Comparison of ENCODE assay signal across 14 cellular contexts in the genomic region with DNA sequence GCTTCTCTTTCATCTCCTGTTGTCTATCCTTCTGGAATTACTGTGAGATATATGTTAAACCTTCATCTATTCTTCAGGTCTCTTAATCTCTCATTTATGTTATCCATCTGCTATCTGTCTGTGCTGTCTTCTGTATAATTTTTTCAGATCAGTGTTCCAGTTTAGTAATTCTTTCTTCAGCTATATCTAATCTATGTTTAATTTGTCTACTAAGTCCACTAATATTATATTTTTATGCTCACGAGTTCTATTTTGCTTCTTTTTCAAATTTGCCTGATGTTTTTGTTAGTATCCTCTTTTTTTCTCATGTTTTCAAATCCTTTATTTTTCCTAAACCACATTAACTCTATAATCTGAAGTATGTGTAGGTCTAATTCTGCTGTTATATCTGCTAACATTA. TPM values are rescaled to one million over a fixed set of nuclear protein-coding genes. Genes with fewer than 3 reads are reported as not detected.
DNase-seq lines count a peak whose midpoint lies in the region; ATAC-seq and TF ChIP-seq lines count a peak whose summit lies in the region.
"Had no signal": no experiment of that assay in that cellular context is flagged by ENCODE, and none has a peak within 500 bp of the region (broad histone marks: within the 10 kb centered on the region; RNA-seq: fewer than 3 reads in every experiment).

No MANE protein-coding gene starts in this region.

- H3K36me3 ChIP-seq in HEK293 (ENCODE audit: control insufficient read depth in 2 of 2, insufficient read depth in 1 of 2, low read length in 2 of 2), result peaks cover 14 to 26% of the 10 kb centered on the region in 2 experiments

- H3K9me3 Mint-ChIP-seq in activated naive CD8-positive, alpha-beta T cell treated with anti-CD3 and anti-CD28 coated beads, Interleukin-2, amount 10 ng/mL, durations not matched to agents 7 days and 5 days, result peaks cover 10% of the 10 kb centered on the region
- peaks cover 11% of the 10 kb centered on the region for H3K9me3 Mint-ChIP-seq in activated naive CD8-positive, alpha-beta T cell treated with anti-CD3 and anti-CD28 coated beads, Interleukin-2, amount 50 U/mL, for 24 hours
- H3K9me3 Mint-ChIP-seq in activated T-helper 17 cell treated with anti-CD3 and anti-CD28 coated beads, Interleukin-2, amount 50 U/mL, for 72 hours, result peaks cover 7% of the 10 kb centered on the region

- no peak overlapping the region for H3K4me3 Mint-ChIP-seq in activated naive CD8-positive, alpha-beta T cell treated with anti-CD3 and anti-CD28 coated beads, Interleukin-2, amount 10 ng/mL, durations not matched to agents 7 days and 5 days
- H3K4me3 Mint-ChIP-seq in activated naive CD8-positive, alpha-beta T cell treated with anti-CD3 and anti-CD28 coated beads, Interleukin-2, amount 50 U/mL, for 24 hours, result no peak overlapping the region
- H3K4me3 Mint-ChIP-seq in activated T-helper 17 cell treated with anti-CD3 and anti-CD28 coated beads, Interleukin-2, amount 50 U/mL, for 72 hours, result no peak overlapping the region
- H3K4me3 Mint-ChIP-seq: CD8-positive, alpha-beta memory T cell had no signal

- peaks cover 22% of the 10 kb centered on the region for H3K4me1 Mint-ChIP-seq in activated naive CD8-positive, alpha-beta T cell treated with anti-CD3 and anti-CD28 coated beads, Interleukin-2, amount 10 ng/mL, durations not matched to agents 7 days and 5 days
- peaks cover 23% of the 10 kb centered on the region for H3K4me1 Mint-ChIP-seq in activated naive CD8-positive, alpha-beta T cell treated with anti-CD3 and anti-CD28 coated beads, Interleukin-2, amount 50 U/mL, for 24 hours
- H3K4me1 Mint-ChIP-seq in activated T-helper 17 cell treated with anti-CD3 and anti-CD28 coated beads, Interleukin-2, amount 50 U/mL, for 72 hours, result peaks cover 9% of the 10 kb centered on the region

- H3K27me3 Mint-ChIP-seq in activated naive CD8-positive, alpha-beta T cell treated with anti-CD3 and anti-CD28 coated beads, Interleukin-2, amount 10 ng/mL, durations not matched to agents 7 days and 5 days, result no peaks in the 10 kb centered on the region
- H3K27me3 Mint-ChIP-seq in activated naive CD8-positive, alpha-beta T cell treated with anti-CD3 and anti-CD28 coated beads, Interleukin-2, amount 50 U/mL, for 24 hours, result no peaks in the 10 kb centered on the region
- no peaks in the 10 kb centered on the region for H3K27me3 Mint-ChIP-seq in activated T-helper 17 cell treated with anti-CD3 and anti-CD28 coated beads, Interleukin-2, amount 50 U/mL, for 72 hours
- H3K27me3 Mint-ChIP-seq: CD8-positive, alpha-beta memory T cell had no signal

- no peak for ATAC-seq in activated naive CD8-positive, alpha-beta T cell treated with anti-CD3 and anti-CD28 coated beads, Interleukin-2, amount 10 ng/mL, durations not matched to agents 7 days and 5 days (ENCODE audit: low read depth)
- no peak for ATAC-seq in activated naive CD8-positive, alpha-beta T cell treated with anti-CD3 and anti-CD28 coated beads, Interleukin-2, amount 50 U/mL, for 24 hours
- ATAC-seq in activated T-helper 17 cell treated with anti-CD3 and anti-CD28 coated beads, Interleukin-2, amount 50 U/mL, for 72 hours (replicated peaks), result no peak
- no peak for ATAC-seq in HG02588 (IDR thresholded peaks at IDR 0.05; ENCODE audit: unreplicated experiment)
- no peak for ATAC-seq in GM21447 (IDR thresholded peaks at IDR 0.05; ENCODE audit: unreplicated experiment)

- POLR2A ChIA-PET in activated naive CD8-positive, alpha-beta T cell treated with anti-CD3 and anti-CD28 coated beads, Interleukin-2, amount 10 ng/mL, durations not matched to agents 7 days and 5 days (lab: Charles Lee), result interaction anchor here (0.6 to 1.4 kb wide), 4 partner anchors 34 to 100 kb away, joined by 3 to 6 read pairs (median 3); a partner anchor contains a TSS
- POLR2A ChIA-PET in HEK293 (lab: Yijun Ruan, JAX) (no interaction called here), RWPE1 (lab: Yijun Ruan, JAX; ENCODE audit: low non-redundant PET) (no interaction called here)

- H3K9me3 ChIP-seq in HEK293 (ENCODE audit: control insufficient read depth, insufficient read depth, low read depth, low read length), result no peaks in the 10 kb centered on the region
- H3K9me3 ChIP-seq: HAP-1 had no signal

- H3K27ac ChIP-seq in HEK293 (ENCODE audit: extremely low read depth, low read depth, low read length), result no peak overlapping the region
- H3K27ac ChIP-seq in RWPE1, result no peak overlapping the region

- peaks cover 42% of the 10 kb centered on the region for H3K36me3 Mint-ChIP-seq in activated naive CD8-positive, alpha-beta T cell treated with anti-CD3 and anti-CD28 coated beads, Interleukin-2, amount 10 ng/mL, durations not matched to agents 7 days and 5 days
- H3K36me3 Mint-ChIP-seq in activated naive CD8-positive, alpha-beta T cell treated with anti-CD3 and anti-CD28 coated beads, Interleukin-2, amount 50 U/mL, for 24 hours (ENCODE audit: low read depth), result peaks cover 32% of the 10 kb centered on the region
- peaks cover 24% of the 10 kb centered on the region for H3K36me3 Mint-ChIP-seq in activated T-helper 17 cell treated with anti-CD3 and anti-CD28 coated beads, Interleukin-2, amount 50 U/mL, for 72 hours (ENCODE audit: low read depth)

- TF ChIP-seq CTCF in HEK293 (tag by site-specific recombination; IDR thresholded peaks at IDR 0.05) (no peak), RWPE1 (conservative IDR thresholded peaks at IDR 0.05; ENCODE audit: low read depth) (no peak)

- peak overlapping the region; percentile 49 for H3K27ac Mint-ChIP-seq in activated naive CD8-positive, alpha-beta T cell treated with anti-CD3 and anti-CD28 coated beads, Interleukin-2, amount 10 ng/mL, durations not matched to agents 7 days and 5 days
- no peak overlapping the region for H3K27ac Mint-ChIP-seq in activated naive CD8-positive, alpha-beta T cell treated with anti-CD3 and anti-CD28 coated beads, Interleukin-2, amount 50 U/mL, for 24 hours
- H3K27ac Mint-ChIP-seq in activated T-helper 17 cell treated with anti-CD3 and anti-CD28 coated beads, Interleukin-2, amount 50 U/mL, for 72 hours, result peak overlapping the region; percentile 18

- no peak overlapping the region for H3K4me3 ChIP-seq in HEK293 (ENCODE audit: low read depth, low read length)
- H3K4me3 ChIP-seq: HAP-1 had no signal

- H3K4me1 ChIP-seq in HEK293 (ENCODE audit: control insufficient read depth, insufficient read depth, low read length), result no peaks in the 10 kb centered on the region
- H3K4me1 ChIP-seq: HAP-1 had no signal

- CTCF ChIA-PET in HEK293 (lab: Yijun Ruan, JAX) (no interaction called here), RWPE1 (lab: Yijun Ruan, JAX) (no interaction called here)

- DNase-seq in activated naive CD8-positive, alpha-beta T cell treated with anti-CD3 and anti-CD28 coated beads, Interleukin-2, amount 10 ng/mL, durations not matched to agents 7 days and 5 days, result no peak
- no peak for DNase-seq in activated naive CD8-positive, alpha-beta T cell treated with anti-CD3 and anti-CD28 coated beads, Interleukin-2, amount 50 U/mL, for 24 hours
- DNase-seq in RWPE1 (ENCODE audit: low spot score), result no peak
- DNase-seq: C1 segment of cervical spinal cord; CD8-positive, alpha-beta memory T cell; DMS 273 treated with DMSO at 0.1 percent for 48 hours; DMS79; GF-D8; GOT3 had no signal

TF ChIP-seq in HEK293, 187 proteins besides CTCF, POLR2A, EP300 and RAD21 (continues in another document):
- TF ChIP-seq, protein P1, sequence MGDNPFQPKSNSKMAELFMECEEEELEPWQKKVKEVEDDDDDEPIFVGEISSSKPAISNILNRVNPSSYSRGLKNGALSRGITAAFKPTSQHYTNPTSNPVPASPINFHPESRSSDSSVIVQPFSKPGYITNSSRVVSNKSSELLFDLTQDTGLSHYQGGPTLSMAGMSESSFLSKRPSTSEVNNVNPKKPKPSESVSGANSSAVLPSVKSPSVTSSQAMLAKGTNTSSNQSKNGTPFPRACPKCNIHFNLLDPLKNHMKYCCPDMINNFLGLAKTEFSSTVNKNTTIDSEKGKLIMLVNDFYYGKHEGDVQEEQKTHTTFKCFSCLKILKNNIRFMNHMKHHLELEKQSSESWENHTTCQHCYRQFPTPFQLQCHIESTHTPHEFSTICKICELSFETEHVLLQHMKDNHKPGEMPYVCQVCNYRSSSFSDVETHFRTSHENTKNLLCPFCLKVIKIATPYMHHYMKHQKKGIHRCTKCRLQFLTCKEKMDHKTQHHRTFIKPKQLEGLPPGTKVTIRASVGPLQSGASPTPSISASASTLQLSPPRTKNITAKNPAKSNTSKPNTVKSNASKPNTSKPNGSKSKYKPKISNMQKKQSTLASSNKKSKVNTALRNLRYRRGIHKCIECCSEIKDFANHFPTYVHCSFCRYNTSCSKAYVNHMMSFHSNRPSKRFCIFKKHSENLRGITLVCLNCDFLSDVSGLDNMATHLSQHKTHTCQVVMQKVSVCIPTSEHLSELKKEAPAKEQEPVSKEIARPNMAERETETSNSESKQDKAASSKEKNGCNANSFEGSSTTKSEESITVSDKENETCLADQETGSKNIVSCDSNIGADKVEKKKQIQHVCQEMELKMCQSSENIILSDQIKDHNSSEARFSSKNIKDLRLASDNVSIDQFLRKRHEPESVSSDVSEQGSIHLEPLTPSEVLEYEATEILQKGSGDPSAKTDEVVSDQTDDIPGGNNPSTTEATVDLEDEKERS (tag by site-specific recombination; IDR thresholded peaks at IDR 0.05), result 0 out of 2 replicates have a peak, but pooled peaks have one; percentile 57
- TF ChIP-seq ZFP3 (tag by site-specific recombination; IDR thresholded peaks at IDR 0.05; ENCODE audit: low read depth) (no peak), ZNF664 (tag by site-specific recombination; IDR thresholded peaks at IDR 0.05) (peak; percentile 63), ZNF423 (tag by site-specific recombination; IDR thresholded peaks at IDR 0.05) (no peak), ZNF433 (tag by site-specific recombination; IDR thresholded peaks at IDR 0.05; ENCODE audit: low read depth) (no peak), ZNF175 (tag by site-specific recombination; IDR thresholded peaks at IDR 0.05) (no peak), ZBTB21 (tag by site-specific recombination; IDR thresholded peaks at IDR 0.05) (no peak), ZBTB17 (tag by site-specific recombination; IDR thresholded peaks at IDR 0.05) (0 out of 2 replicates have a peak, but pooled peaks have one; percentile 19), ZNF274 (IDR thresholded peaks at IDR 0.05; ENCODE audit: low read length) (no peak), ZNF274 (tag by site-specific recombination; IDR thresholded peaks at IDR 0.05; ENCODE audit: borderline replicate concordance) (no peak)

RNA-seq across cellular contexts. Expression of a gene that starts 34.6 kb away (rescaled TPM):
- 100 to 1,000 TPM; 140 to 143 TPM for total RNA-seq in activated naive CD8-positive, alpha-beta T cell treated with anti-CD3 and anti-CD28 coated beads, Interleukin-2, amount 10 ng/mL, durations not matched to agents 7 days and 5 days
- 10 to 100 TPM; 33.1 to 43.0 TPM for total RNA-seq in activated T-helper 17 cell treated with anti-CD3 and anti-CD28 coated beads, Interleukin-2, amount 50 U/mL, for 72 hours

RNA-seq across cellular contexts. Expression of a gene that starts 47.5 kb away (rescaled TPM):
- total RNA-seq in activated naive CD8-positive, alpha-beta T cell treated with anti-CD3 and anti-CD28 coated beads, Interleukin-2, amount 10 ng/mL, durations not matched to agents 7 days and 5 days, result 10 to 100 TPM; 41.1 to 42.6 TPM
- 10 to 100 TPM; 24.7 to 26.9 TPM for total RNA-seq in activated T-helper 17 cell treated with anti-CD3 and anti-CD28 coated beads, Interleukin-2, amount 50 U/mL, for 72 hours
